ENCODE assay signal across 13 cellular contexts in genomic region chr22:49735411-49736311, GRCh38.
DNase-seq lines count a peak whose midpoint lies in the region; ATAC-seq and TF ChIP-seq lines count a peak whose summit lies in the region.
"Had no signal": no experiment of that assay in that cellular context is flagged by ENCODE, and none has a peak within 500 bp of the region (broad histone marks: within the 10 kb centered on the region; RNA-seq: fewer than 3 reads in every experiment).

No MANE protein-coding gene starts in this region.

- WGBS in body of pancreas, 2 donors, result 36 to 37% methylated on average over 18 to 27 of the region's 28 CpGs
- WGBS in esophagus muscularis mucosa, result 48% methylated on average over 15 of the region's 28 CpGs

- DNase-seq in COLO829 (ENCODE audit: low spot score) (peak; percentile 37), UCSD-AML1 (lab: John Stamatoyannopoulos, UW; ENCODE audit: unreplicated experiment) (peak; percentile 31), lung microvascular endothelial cell (ENCODE audit: low read depth in 2 of 2) (peak; percentile 17 to 35), body of pancreas (no peak), NOMO-1 treated with DMSO at 0.1 percent for 48 hours (lab: John Stamatoyannopoulos, UW; ENCODE audit: unreplicated experiment) (no peak), esophagus muscularis mucosa (ENCODE audit: extremely low spot score) (no peak)
- DNase-seq: brain microvascular endothelial cell, HFFc6, NCI-H1694 treated with DMSO at 0.1 percent for 48 hours, SHP77 had no signal

- POLR2A ChIA-PET in HEK293 (lab: Yijun Ruan, JAX), result interaction anchor here (1.0 kb wide), 1 partner anchor 11 kb away, joined by 3 read pairs; no protein-coding TSS in a partner anchor

- no peaks in the 10 kb centered on the region for H3K36me3 ChIP-seq in HEK293 (ENCODE audit: control insufficient read depth in 2 of 2, insufficient read depth in 1 of 2, low read length in 2 of 2)
- no peaks in the 10 kb centered on the region for H3K36me3 ChIP-seq in body of pancreas (replicated peaks in 1 of 2; ENCODE audit: insufficient read depth in 1 of 2, low read depth in 2 of 2)
- H3K36me3 ChIP-seq in esophagus muscularis mucosa, result no peaks in the 10 kb centered on the region
- H3K36me3 ChIP-seq: brain microvascular endothelial cell had no signal

- H3K27me3 ChIP-seq in body of pancreas, result peaks cover 0 to 5% of the 10 kb centered on the region in 2 donors
- H3K27me3 ChIP-seq in esophagus muscularis mucosa, result peaks cover 0 to 81% (median 3%) of the 10 kb centered on the region in 4 donors
- H3K27me3 ChIP-seq: brain microvascular endothelial cell had no signal

- H3K4me3 ChIP-seq in HEK293 (ENCODE audit: low read depth, low read length) (no peak overlapping the region), body of pancreas (no peak overlapping the region), esophagus muscularis mucosa (no peak overlapping the region)

- CTCF ChIA-PET in HEK293 (lab: Yijun Ruan, JAX), result interaction anchor here (0.6 to 0.9 kb wide), 2 partner anchors 9 to 295 kb away, joined by 3 to 4 read pairs; no protein-coding TSS in a partner anchor

- no peak for TF ChIP-seq EP300 in esophagus muscularis mucosa (IDR thresholded peaks at IDR 0.05)

- no peak for TF ChIP-seq POLR2A in body of pancreas (IDR thresholded peaks at IDR 0.05)
- no peak for TF ChIP-seq POLR2A in esophagus muscularis mucosa (IDR thresholded peaks at IDR 0.05; ENCODE audit: low read depth)

- H3K4me1 ChIP-seq in HEK293 (ENCODE audit: control insufficient read depth, insufficient read depth, low read length) (no peaks in the 10 kb centered on the region), body of pancreas (no peaks in the 10 kb centered on the region), esophagus muscularis mucosa (no peaks in the 10 kb centered on the region)
- H3K4me1 ChIP-seq: parathyroid adenoma had no signal

- ATAC-seq in body of pancreas, result no peak
- ATAC-seq in GM21619 (IDR thresholded peaks at IDR 0.05; ENCODE audit: unreplicated experiment), result no peak

- H3K9me3 ChIP-seq in HEK293 (ENCODE audit: control insufficient read depth, insufficient read depth, low read depth, low read length), result no peaks in the 10 kb centered on the region; the same call in 1 of the 2 replicates
- no peaks in the 10 kb centered on the region for H3K9me3 ChIP-seq in body of pancreas
- peaks cover 0 to 9% (median 6%) of the 10 kb centered on the region in 4 donors for H3K9me3 ChIP-seq in esophagus muscularis mucosa

- no peak overlapping the region for H3K27ac ChIP-seq in HEK293 (ENCODE audit: extremely low read depth, low read depth, low read length)
- H3K27ac ChIP-seq in body of pancreas, result no peak overlapping the region
- no peak overlapping the region for H3K27ac ChIP-seq in esophagus muscularis mucosa (replicated peaks in 1 of 4)
- H3K27ac ChIP-seq: brain microvascular endothelial cell, parathyroid adenoma had no signal

- intact Hi-C loops in body of pancreas (cut with DNase I), result no loop called here
- intact Hi-C loops in esophagus muscularis mucosa (cut with DNase I), result no loop called here

- TF ChIP-seq CTCF in HEK293 (tag by site-specific recombination; IDR thresholded peaks at IDR 0.05), result no peak
- no peak for TF ChIP-seq CTCF in body of pancreas (IDR thresholded peaks at IDR 0.05)
- TF ChIP-seq CTCF in esophagus muscularis mucosa (IDR thresholded peaks at IDR 0.05), result no peak

TF ChIP-seq in HEK293, 187 proteins besides CTCF, POLR2A, EP300 and RAD21:
- TF ChIP-seq FEZF1 (tag by site-specific recombination; IDR thresholded peaks at IDR 0.05) (no peak), ZNF626 (tag by site-specific recombination; IDR thresholded peaks at IDR 0.05) (no peak), ZNF155 (tag by site-specific recombination; IDR thresholded peaks at IDR 0.05) (no peak), ZNF701 (tag by site-specific recombination; IDR thresholded peaks at IDR 0.05) (peak; percentile 63; the same call in 1 of the 2 replicates), ZSCAN16 (tag by site-specific recombination; IDR thresholded peaks at IDR 0.05) (no peak), REST (tag by site-specific recombination; IDR thresholded peaks at IDR 0.05) (peak; percentile 93), BCL11A (tag by site-specific recombination; IDR thresholded peaks at IDR 0.05; ENCODE audit: low read depth) (no peak), ZNF571 (tag by site-specific recombination; IDR thresholded peaks at IDR 0.05) (no peak)

Comparison
In these comparisons a context has a peak if more than half of its experiments do, and no peak if none do; other contexts are left out.
1. DNase-seq: peak in COLO829 (single experiment), UCSD-AML1 (single experiment) and lung microvascular endothelial cell (2 of 2); none in body of pancreas (0 of 4), NOMO-1 treated with DMSO at 0.1 percent for 48 hours (single experiment) and esophagus muscularis mucosa (single experiment).